21 cellular contexts compared by ENCODE assay signal in the genomic region with DNA sequence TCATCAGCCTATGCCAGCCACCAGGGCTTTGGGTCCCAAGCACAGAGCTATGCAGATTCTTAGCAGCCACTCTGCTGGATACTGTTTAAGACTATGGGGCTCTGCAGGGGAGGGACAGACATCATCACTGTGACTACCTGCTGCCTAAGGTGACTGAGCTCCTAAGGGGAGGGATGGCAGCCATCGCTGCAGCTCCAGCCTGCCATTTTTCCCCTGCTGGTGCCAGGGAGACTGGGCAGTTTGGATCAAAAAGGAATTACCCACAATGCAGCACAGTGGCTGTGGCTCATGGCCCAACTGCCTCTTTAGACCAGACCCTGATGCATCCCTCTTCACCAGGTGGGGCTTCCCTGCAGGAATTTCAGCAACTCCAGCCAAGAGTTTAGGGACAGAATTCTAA.
"Had no signal": no experiment of that assay in that cellular context is flagged by ENCODE, and none has a peak within 500 bp of the region (broad histone marks: within the 10 kb centered on the region; RNA-seq: fewer than 3 reads in every experiment).

No MANE protein-coding gene starts in this region.

- ATAC-seq: gastroesophageal sphincter; left lobe of liver; natural killer cell; stimulated activated naive CD8-positive, alpha-beta T cell treated with anti-CD3 and anti-CD28 coated beads, Interleukin-15, Interleukin-2, amounts not matched to agents 100 U/mL and 50 U/mL, for 24 hours had no signal

- H3K9me3 Mint-ChIP-seq: type B pancreatic cell had no signal

- H3K9me3 ChIP-seq: gastroesophageal sphincter, ovary, right atrium auricular region, suprapubic skin, thyroid gland had no signal

- H3K4me1 Mint-ChIP-seq: natural killer cell, neural crest cell had no signal

- H3K36me3 Mint-ChIP-seq: natural killer cell, type B pancreatic cell had no signal

- H3K36me3 ChIP-seq: esophagus muscularis mucosa, gastroesophageal sphincter, ovary, right atrium auricular region, suprapubic skin, thyroid gland had no signal

- DNase-seq: cortex of kidney; dorsolateral prefrontal cortex; effector memory CD4-positive, alpha-beta T cell; glutamatergic neuron; islet precursor cell; mammary epithelial cell; natural killer cell; nucleus accumbens; ovary; small intestine; stimulated activated CD4-positive, alpha-beta T cell treated with anti-CD3 and anti-CD28 coated beads, Interleukin-2, amount 100 ng/mL, for 48 hours; stimulated activated naive CD8-positive, alpha-beta T cell treated with anti-CD3 and anti-CD28 coated beads, Interleukin-15, Interleukin-2, amounts not matched to agents 100 U/mL and 50 U/mL, for 24 hours; thyroid gland had no signal

- H3K4me1 ChIP-seq: esophagus muscularis mucosa, gastroesophageal sphincter, right atrium auricular region, suprapubic skin, thyroid gland had no signal

- H3K27ac Mint-ChIP-seq: natural killer cell, type B pancreatic cell had no signal

- H3K27me3 ChIP-seq: dorsolateral prefrontal cortex, esophagus muscularis mucosa, gastroesophageal sphincter, ovary, right atrium auricular region, suprapubic skin, thyroid gland had no signal

- H3K4me3 ChIP-seq: dorsolateral prefrontal cortex, esophagus muscularis mucosa, gastroesophageal sphincter, ovary, right atrium auricular region, suprapubic skin, thyroid gland had no signal

- H3K4me3 Mint-ChIP-seq: natural killer cell, neural crest cell, type B pancreatic cell had no signal

- H3K27ac ChIP-seq: dorsolateral prefrontal cortex, epithelial cell of prostate, esophagus muscularis mucosa, gastroesophageal sphincter, ovary, right atrium auricular region, suprapubic skin, thyroid gland had no signal
